ENCODE assay signal across 8 cellular contexts in the genomic region with DNA sequence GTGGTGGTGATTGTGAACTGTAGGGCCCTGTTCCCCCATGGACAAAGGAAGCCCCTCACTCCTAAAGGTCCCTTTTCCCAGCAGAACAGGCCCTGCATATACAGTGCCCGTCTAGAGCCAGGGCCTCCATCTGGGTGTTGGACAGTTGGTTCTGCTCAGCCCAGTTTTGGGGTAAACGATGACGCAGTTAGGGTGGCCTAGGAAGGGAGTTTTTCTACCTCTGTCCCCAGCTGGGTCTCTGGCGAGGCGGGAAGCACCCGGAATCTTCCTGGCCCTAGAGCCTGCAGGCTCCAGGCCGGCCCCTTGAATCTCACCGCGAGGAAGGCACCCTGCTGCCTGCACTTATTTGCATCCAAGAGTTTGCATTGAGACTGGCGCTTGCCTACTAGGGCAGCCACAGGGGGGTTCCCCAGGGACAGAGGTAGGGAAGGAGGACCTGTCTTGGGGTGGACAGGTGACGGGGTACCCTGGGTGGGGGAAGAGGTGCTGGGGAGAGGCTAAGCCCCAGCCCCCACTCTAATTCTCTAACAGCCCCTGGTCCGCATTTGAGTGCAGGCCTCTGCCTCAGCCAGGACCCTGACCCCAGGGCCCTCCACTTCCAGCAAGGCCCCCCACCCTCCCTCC. TPM values are rescaled to one million over a fixed set of nuclear protein-coding genes. Genes with fewer than 3 reads are reported as not detected.
DNase-seq lines count a peak whose midpoint lies in the region; ATAC-seq lines count a peak whose summit lies in the region.

No MANE protein-coding gene starts in this region.

- H3K27me3 ChIP-seq in SJSA1 (replicated peaks) (no peaks in the 10 kb centered on the region), duodenal mucosa (ENCODE audit: control insufficient read depth in 1 of 2, insufficient read depth in 2 of 2, low read length in 2 of 2) (no peaks in the 10 kb centered on the region), muscle layer of colon (ENCODE audit: control insufficient read depth in 1 of 2, insufficient read depth in 2 of 2, low read length in 2 of 2) (no peaks in the 10 kb centered on the region)

- H3K9ac ChIP-seq in duodenal mucosa (ENCODE audit: low read depth in 1 of 2, low read length in 2 of 2) (peak overlapping the region in 1 of 2 donors; percentile 20), muscle layer of colon (ENCODE audit: low read length) (peak overlapping the region; percentile 2)

- 24% methylated on average over 12 of the region's 12 CpGs for WGBS in urinary bladder

- DNase-seq in C1 segment of cervical spinal cord (lab: John Stamatoyannopoulos, UW) (peak in 12 of 14 donors; percentile 8 to 69 (median 40)), SJSA1 (ENCODE audit: low read depth in 1 of 2, low spot score in 2 of 2) (peak in 1 of 2 experiments; percentile 46), dedifferentiated amniotic fluid mesenchymal stem cell (ENCODE audit: extremely low spot score) (no peak)

- H3K36me3 ChIP-seq in SJSA1 = peaks cover 5% of the 10 kb centered on the region
- H3K36me3 ChIP-seq in duodenal mucosa (ENCODE audit: control insufficient read depth in 1 of 2, insufficient read depth in 2 of 2, low read length in 2 of 2) = no peaks in the 10 kb centered on the region
- H3K36me3 ChIP-seq in muscle layer of colon (ENCODE audit: insufficient read depth, low read length) = no peaks in the 10 kb centered on the region
- H3K36me3 ChIP-seq in urinary bladder (ENCODE audit: insufficient read depth) = no peaks in the 10 kb centered on the region

- H3K27ac ChIP-seq in SJSA1 (peak overlapping the region; percentile 28; the same call in 1 of the 2 replicates), duodenal mucosa (ENCODE audit: low read depth, low read length) (no peak overlapping the region), muscle layer of colon (ENCODE audit: low read depth, low read length) (peak overlapping the region; percentile 86), urinary bladder (ENCODE audit: low read depth) (peak overlapping the region; percentile 53)

- ATAC-seq in GM18907 (IDR thresholded peaks at IDR 0.05; ENCODE audit: unreplicated experiment) = peak; percentile 84
- peak; percentile 47 for ATAC-seq in HG03097 (IDR thresholded peaks at IDR 0.05; ENCODE audit: low FRiP score, unreplicated experiment)

- H3K4me3 ChIP-seq in SJSA1 (0 out of 2 replicates have a peak overlapping the region, but pooled peaks have one; percentile 11), duodenal mucosa (ENCODE audit: low read depth in 1 of 2, low read length in 2 of 2) (peak overlapping the region; percentile 32 to 35), muscle layer of colon (ENCODE audit: low read depth in 1 of 2, low read length in 2 of 2) (peak overlapping the region in 1 of 2 donors; percentile 18), urinary bladder (ENCODE audit: low read depth, low read length) (peak overlapping the region; percentile 99)

- no peaks in the 10 kb centered on the region for H3K9me3 ChIP-seq in SJSA1 (replicated peaks)
- no peaks in the 10 kb centered on the region for H3K9me3 ChIP-seq in duodenal mucosa (ENCODE audit: control insufficient read depth in 1 of 2, low read length in 2 of 2)
- H3K9me3 ChIP-seq in muscle layer of colon (ENCODE audit: low read length) = no peaks in the 10 kb centered on the region

- peaks cover 26% of the 10 kb centered on the region for H3K4me1 ChIP-seq in SJSA1 (replicated peaks)
- peaks cover 9 to 11% of the 10 kb centered on the region in 2 donors for H3K4me1 ChIP-seq in duodenal mucosa (ENCODE audit: control insufficient read depth in 1 of 2, insufficient read depth in 2 of 2, low read length in 2 of 2)
- peaks cover 23% of the 10 kb centered on the region for H3K4me1 ChIP-seq in muscle layer of colon (ENCODE audit: insufficient read depth, low read length)
- no peaks in the 10 kb centered on the region for H3K4me1 ChIP-seq in urinary bladder (ENCODE audit: insufficient read depth)

RNA-seq across cellular contexts. Expression of a gene that starts 0.5 kb away (rescaled TPM):
- total RNA-seq in SJSA1 (2014; rRNA removed; shearing (Covaris generic)) = 21.0 and 23.0 TPM in 2 replicates
- total RNA-seq in urinary bladder = 62.3 TPM
- 28.0 TPM for polyA plus RNA-seq in urinary bladder
